Comparison of ENCODE assay signal across 1 cellular context in genomic region chr1:28750330-28750729, GRCh38.
TF ChIP-seq lines count a peak whose summit lies in the region.

No MANE protein-coding gene starts in this region.

TF ChIP-seq in IMR-90, 13 proteins besides CTCF, POLR2A, EP300 and RAD21 (continued from another document):
- no peak for TF ChIP-seq NFE2L2 (IDR thresholded peaks at IDR 0.05; ENCODE audit: low read depth, low read length)
- TF ChIP-seq SMC3 (IDR thresholded peaks at IDR 0.05; ENCODE audit: low read depth, low read length), result no peak
- TF ChIP-seq CEBPB (IDR thresholded peaks at IDR 0.05; ENCODE audit: low read depth, low read length), result no peak
